Comparison of ENCODE assay signal across 33 cellular contexts in the genomic region with DNA sequence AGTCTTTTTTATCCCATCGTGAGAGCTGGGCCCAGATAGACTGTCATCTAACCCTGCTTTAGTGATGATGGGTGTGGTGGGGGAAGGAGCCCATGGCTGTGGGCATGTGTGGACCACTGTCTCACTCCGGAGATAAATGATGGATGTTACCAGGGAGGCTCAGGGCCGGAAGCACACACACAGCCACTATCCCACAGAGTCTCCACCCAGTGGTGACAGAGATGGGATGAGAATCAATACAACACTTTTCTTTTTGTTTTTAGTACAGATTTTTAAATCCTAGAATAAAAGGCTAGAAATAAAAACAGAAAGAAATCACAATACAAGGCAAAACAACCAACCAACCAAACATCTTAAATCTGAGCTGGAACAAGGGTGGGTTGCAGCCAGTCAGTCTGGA.
"Had no signal": no experiment of that assay in that cellular context is flagged by ENCODE, and none has a peak within 500 bp of the region (broad histone marks: within the 10 kb centered on the region; RNA-seq: fewer than 3 reads in every experiment).

No MANE protein-coding gene starts in this region.

- H3K36me3 ChIP-seq: ascending aorta, breast epithelium, MG63, Peyer's patch, SJSA1 had no signal

- H3K27me3 ChIP-seq: ascending aorta, breast epithelium, MG63, Peyer's patch, SJSA1 had no signal

- H3K9me3 Mint-ChIP-seq: activated naive CD4-positive, alpha-beta T cell treated with anti-CD3 and anti-CD28 coated beads, Interleukin-2, amount 50 U/mL, for 24 hours had no signal

- H3K4me1 Mint-ChIP-seq: activated CD4-positive, alpha-beta T cell treated with anti-CD3 and anti-CD28 coated beads, Interleukin-2, amount 10 ng/mL, durations not matched to agents 24 days and 14 days; activated naive CD4-positive, alpha-beta T cell treated with anti-CD3 and anti-CD28 coated beads, Interleukin-2, amount 50 U/mL, for 24 hours; activated naive CD8-positive, alpha-beta T cell treated with anti-CD3 and anti-CD28 coated beads, Interleukin-2, amount 10 ng/mL, durations not matched to agents 7 days and 5 days; activated T-helper 17 cell treated with anti-CD3 and anti-CD28 coated beads, Interleukin-2, amount 50 U/mL, for 72 hours; T-cell; T-helper 17 cell had no signal

- H3K9ac ChIP-seq: SK-N-SH had no signal

- H3K27ac Mint-ChIP-seq: activated CD4-positive, alpha-beta T cell treated with anti-CD3 and anti-CD28 coated beads, Interleukin-2, amount 10 ng/mL, durations not matched to agents 24 days and 14 days; activated CD8-positive, alpha-beta T cell treated with anti-CD3 and anti-CD28 coated beads for 36 hours; activated naive CD4-positive, alpha-beta T cell treated with anti-CD3 and anti-CD28 coated beads, Interleukin-2, amount 50 U/mL, for 24 hours; activated naive CD8-positive, alpha-beta T cell treated with anti-CD3 and anti-CD28 coated beads, Interleukin-2, amount 10 ng/mL, durations not matched to agents 7 days and 5 days; activated T-cell treated with anti-CD3 and anti-CD28 coated beads, Interleukin-2, amount 50 U/mL, for 72 hours; activated T-helper 17 cell treated with anti-CD3 and anti-CD28 coated beads, Interleukin-2, amount 50 U/mL, for 72 hours; T-cell; T-helper 17 cell had no signal

- H3K27ac ChIP-seq: ascending aorta, breast epithelium, Peyer's patch, SJSA1 had no signal

- H3K4me3 Mint-ChIP-seq: activated CD4-positive, alpha-beta T cell treated with anti-CD3 and anti-CD28 coated beads, Interleukin-2, amount 10 ng/mL, durations not matched to agents 24 days and 14 days; activated CD8-positive, alpha-beta T cell treated with anti-CD3 and anti-CD28 coated beads for 36 hours; activated naive CD4-positive, alpha-beta T cell treated with anti-CD3 and anti-CD28 coated beads, Interleukin-2, amount 50 U/mL, for 24 hours; activated naive CD8-positive, alpha-beta T cell treated with anti-CD3 and anti-CD28 coated beads, Interleukin-2, amount 10 ng/mL, durations not matched to agents 7 days and 5 days; activated T-cell treated with anti-CD3 and anti-CD28 coated beads, Interleukin-2, amount 50 U/mL, for 72 hours; activated T-helper 17 cell treated with anti-CD3 and anti-CD28 coated beads, Interleukin-2, amount 50 U/mL, for 72 hours; T-cell; T-helper 17 cell had no signal

- H3K36me3 Mint-ChIP-seq: activated naive CD4-positive, alpha-beta T cell treated with anti-CD3 and anti-CD28 coated beads, Interleukin-2, amount 50 U/mL, for 24 hours; activated naive CD8-positive, alpha-beta T cell treated with anti-CD3 and anti-CD28 coated beads, Interleukin-2, amount 10 ng/mL, durations not matched to agents 7 days and 5 days; T-cell had no signal

- H3K9me3 ChIP-seq: ascending aorta, breast epithelium, MG63, SK-N-SH had no signal

- DNase-seq: activated CD4-positive, alpha-beta T cell treated with anti-CD3 and anti-CD28 coated beads, Interleukin-2, amount 10 ng/mL, durations not matched to agents 24 days and 14 days; activated CD4-positive, alpha-beta T cell treated with anti-CD3 and anti-CD28 coated beads, Interleukin-2, amount 50 U/mL, for 4 hours; activated CD8-positive, alpha-beta T cell treated with anti-CD3 and anti-CD28 coated beads for 36 hours; activated effector memory CD4-positive, alpha-beta T cell treated with anti-CD3 and anti-CD28 coated beads, Interleukin-2, amount 50 U/mL, for 16 hours; activated naive CD4-positive, alpha-beta T cell treated with Interleukin-2 at 50 U/mL for 16 hours; activated naive CD8-positive, alpha-beta T cell treated with anti-CD3 and anti-CD28 coated beads, Interleukin-2, amount 10 ng/mL, durations not matched to agents 7 days and 5 days; activated T-cell treated with anti-CD3 and anti-CD28 coated beads, Interleukin-2, amount 50 U/mL, for 1 hour; activated T-cell treated with anti-CD3 and anti-CD28 coated beads, Interleukin-2, amount 50 U/mL, for 72 hours; caudate nucleus; cerebellar nuclear complex; Kasumi-1; KBM-7; MG63; NCI-H1048; NCI-H1105 treated with DMSO at 0.1 percent for 48 hours; NCI-H1436; NCI-H1694 treated with DMSO at 0.1 percent for 48 hours; NCI-H2029; NCI-H345; NCI-H524 treated with DMSO at 0.1 percent for 48 hours; NK-92 treated with Interleukin-12 subunit alpha and Interleukin-12 subunit beta, amount 100 ng/mL, for 24 hours; PC-3; Peyer's patch; RPMI8226; SHP77 treated with DMSO at 0.1 percent for 48 hours; SK-N-SH; T-cell; T-helper 17 cell had no signal

- H3K4me3 ChIP-seq: ascending aorta, breast epithelium, MG63, Peyer's patch, SJSA1 had no signal

- H3K4me1 ChIP-seq: ascending aorta, breast epithelium, Peyer's patch, SJSA1 had no signal

- H3K4me2 ChIP-seq: SK-N-SH had no signal

- H3K27me3 Mint-ChIP-seq: activated CD4-positive, alpha-beta T cell treated with anti-CD3 and anti-CD28 coated beads, Interleukin-2, amount 10 ng/mL, durations not matched to agents 24 days and 14 days; activated CD8-positive, alpha-beta T cell treated with anti-CD3 and anti-CD28 coated beads for 36 hours; activated naive CD4-positive, alpha-beta T cell treated with anti-CD3 and anti-CD28 coated beads, Interleukin-2, amount 50 U/mL, for 24 hours; activated naive CD8-positive, alpha-beta T cell treated with anti-CD3 and anti-CD28 coated beads, Interleukin-2, amount 10 ng/mL, durations not matched to agents 7 days and 5 days; activated T-helper 17 cell treated with anti-CD3 and anti-CD28 coated beads, Interleukin-2, amount 50 U/mL, for 72 hours; T-cell; T-helper 17 cell had no signal
